ENCODE assay signal across 9 cellular contexts in genomic region chr3:52707585-52707984, GRCh38. TPM values are rescaled to one million over a fixed set of nuclear protein-coding genes. Genes with fewer than 3 reads are reported as not detected.
A peak's percentile ranks its signal among the peaks of the same experiment; 100 is the strongest.
DNase-seq lines count a peak whose midpoint lies in the region; ATAC-seq and TF ChIP-seq lines count a peak whose summit lies in the region.
"Had no signal": no experiment of that assay in that cellular context is flagged by ENCODE, and none has a peak within 500 bp of the region (broad histone marks: within the 10 kb centered on the region; RNA-seq: fewer than 3 reads in every experiment).

No MANE protein-coding gene starts in this region.

- H3K36me3 Mint-ChIP-seq in WTC11, result peaks cover 16% of the 10 kb centered on the region

- CTCF ChIA-PET in WTC11 (lab: Charles Lee), result no interaction called here

- peaks cover 0 to 45% (median 32%) of the 10 kb centered on the region in 12 donors for H3K4me1 ChIP-seq in heart left ventricle
- H3K4me1 ChIP-seq in heart right ventricle, result peaks cover 8 to 41% (median 31%) of the 10 kb centered on the region in 9 donors
- H3K4me1 ChIP-seq in iPS-20b (ENCODE audit: insufficient read depth, low read length), result 0 out of 2 replicates have a peak, but pooled peaks cover 2% of the 10 kb centered on the region
- H3K4me1 ChIP-seq in upper lobe of right lung, result peaks cover 30% of the 10 kb centered on the region

- intact Hi-C loops in heart left ventricle (cut with DNase I) (loop anchor here in 1 of 10 donors (2.0 kb wide), 1 partner anchor 21 kb away; the partner anchor contains the start of gene GNL3), heart right ventricle (cut with DNase I) (no loop called here), upper lobe of right lung (cut with DNase I) (no loop called here)

- peaks cover 13% of the 10 kb centered on the region for H3K4me1 Mint-ChIP-seq in WTC11

- H3K27ac ChIP-seq in heart left ventricle, result no peak overlapping the region
- H3K27ac ChIP-seq in heart right ventricle, result peak overlapping the region in 2 of 10 donors; percentile 93 to 97
- H3K27ac ChIP-seq in iPS-20b (ENCODE audit: low read length), result no peak overlapping the region
- no peak overlapping the region for H3K27ac ChIP-seq in upper lobe of right lung

- ATAC-seq in heart left ventricle (no peak), heart right ventricle (no peak), WTC11 (no peak), upper lobe of right lung (no peak)

- TF ChIP-seq CTCF in heart left ventricle (IDR thresholded peaks at IDR 0.05) (no peak), heart right ventricle (IDR thresholded peaks at IDR 0.05) (no peak), WTC11 (IDR thresholded peaks at IDR 0.05) (no peak), upper lobe of right lung (IDR thresholded peaks at IDR 0.05) (no peak)

- DNase-seq in heart left ventricle (no peak), heart right ventricle (no peak), WTC11 (ENCODE audit: low spot score) (no peak), upper lobe of right lung (no peak), mesenteric fat pad (ENCODE audit: low spot score) (no peak), COR-L47 (lab: John Stamatoyannopoulos, UW) (no peak), C1 segment of cervical spinal cord (lab: John Stamatoyannopoulos, UW) (no peak)
- DNase-seq: activated effector memory CD4-positive, alpha-beta T cell treated with Interleukin-2 at 50 U/mL for 16 hours had no signal

- peak overlapping the region in 8 of 12 donors; percentile 67 to 97 (median 96) for H3K4me3 ChIP-seq in heart left ventricle
- H3K4me3 ChIP-seq in heart right ventricle, result peak overlapping the region in 3 of 10 donors; percentile 81 to 97 (median 91)
- H3K4me3 ChIP-seq in iPS-20b (ENCODE audit: low read length), result peak overlapping the region; percentile 100; the same call in 1 of the 2 replicates
- peak overlapping the region; percentile 95 for H3K4me3 ChIP-seq in upper lobe of right lung

- H3K9me3 ChIP-seq in heart left ventricle (no peaks in the 10 kb centered on the region), heart right ventricle (no peaks in the 10 kb centered on the region), iPS-20b (ENCODE audit: insufficient read depth, low read depth, low read length) (no peaks in the 10 kb centered on the region), upper lobe of right lung (no peaks in the 10 kb centered on the region)

- no peaks in the 10 kb centered on the region for H3K9me3 Mint-ChIP-seq in WTC11

- H3K27me3 ChIP-seq in heart left ventricle, result no peaks in the 10 kb centered on the region
- no peaks in the 10 kb centered on the region for H3K27me3 ChIP-seq in heart right ventricle
- no peaks in the 10 kb centered on the region for H3K27me3 ChIP-seq in iPS-20b (ENCODE audit: insufficient read depth, low read length)
- no peaks in the 10 kb centered on the region for H3K27me3 ChIP-seq in upper lobe of right lung

- no peak overlapping the region for H3K27ac Mint-ChIP-seq in WTC11

- TF ChIP-seq POLR2A in heart left ventricle (IDR thresholded peaks at IDR 0.05), result no peak

- H3K4me3 Mint-ChIP-seq in WTC11, result peak overlapping the region; percentile 96

- POLR2A ChIA-PET in WTC11 (lab: Charles Lee), result no interaction called here

- peaks cover 0 to 50% (median 42%) of the 10 kb centered on the region in 9 donors for H3K36me3 ChIP-seq in heart left ventricle
- peaks cover 0 to 49% (median 23%) of the 10 kb centered on the region in 9 donors for H3K36me3 ChIP-seq in heart right ventricle
- H3K36me3 ChIP-seq in iPS-20b (ENCODE audit: insufficient read depth, low read depth, low read length), result peaks cover 34% of the 10 kb centered on the region
- H3K36me3 ChIP-seq in upper lobe of right lung, result peaks cover 19% of the 10 kb centered on the region

- no peaks in the 10 kb centered on the region for H3K27me3 Mint-ChIP-seq in WTC11 (ENCODE audit: low read depth)

- H3K9ac ChIP-seq in iPS-20b (ENCODE audit: low read depth, low read length), result no peak overlapping the region

- WGBS in heart left ventricle, 4 donors, result 79 to 91% (median 82%) methylated on average over 4 of the region's 4 CpGs
- 83 to 91% methylated on average over 4 of the region's 4 CpGs for WGBS in heart right ventricle, 2 donors

TF ChIP-seq in WTC11, 78 proteins besides CTCF, POLR2A, EP300 and RAD21:
- no peak for TF ChIP-seq STAT6 (CRISPR knock-in tag; conservative IDR thresholded peaks at IDR 0.05; ENCODE audit: low read depth)
- TF ChIP-seq GABPB1 (CRISPR knock-in tag; IDR thresholded peaks at IDR 0.05), result no peak
- no peak for TF ChIP-seq ZNF532 (CRISPR knock-in tag; IDR thresholded peaks at IDR 0.05; ENCODE audit: borderline replicate concordance)

RNA-seq across cellular contexts. Expression of gene SPCS1, which starts 1.7 kb away (rescaled TPM):
- total RNA-seq in heart left ventricle (100 to 1,000 TPM in 2 of 9 donors, 10 to 100 TPM in 7; 72.4 to 176 (median 80.2) TPM), heart right ventricle (10 to 100 TPM; 74.3 to 97.6 (median 82.2) TPM), WTC11 (2021) (92.5 to 101 TPM (median 98.5 TPM) in 3 replicates), upper lobe of right lung (76.0 TPM), mesenteric fat pad (65.7 TPM)
- polyA plus RNA-seq in heart left ventricle (100 to 1,000 TPM in 1 of 2 donors, 10 to 100 TPM in 1; 48.6 to 161 TPM), heart right ventricle (100 to 1,000 TPM in 1 of 2 donors, 10 to 100 TPM in 1; 21.7 to 122 TPM)

RNA-seq across cellular contexts. Expression of gene GLT8D1, which starts 2.0 kb away (rescaled TPM):
- total RNA-seq in heart left ventricle (10 to 100 TPM; 22.6 to 38.7 (median 28.3) TPM), heart right ventricle (10 to 100 TPM; 23.0 to 31.9 (median 28.4) TPM), WTC11 (2021) (41.2 to 46.0 TPM (median 43.8 TPM) in 3 replicates), upper lobe of right lung (44.9 TPM), mesenteric fat pad (33.2 TPM)
- polyA plus RNA-seq in heart left ventricle (10 to 100 TPM; 21.7 to 39.0 TPM), heart right ventricle (10 to 100 TPM; 30.1 to 37.9 TPM)

RNA-seq across cellular contexts. Expression of gene GNL3, which starts 21.8 kb away (rescaled TPM):
- total RNA-seq in heart left ventricle (10 to 100 TPM; 23.6 to 47.4 (median 29.4) TPM), heart right ventricle (10 to 100 TPM; 20.6 to 45.1 (median 25.7) TPM), WTC11 (2021) (131 to 180 TPM (median 133 TPM) in 3 replicates), upper lobe of right lung (50.6 TPM), mesenteric fat pad (113 TPM)
- polyA plus RNA-seq in heart left ventricle (10 to 100 TPM; 25.4 to 85.3 TPM), heart right ventricle (10 to 100 TPM; 39.4 to 60.4 TPM)

RNA-seq across cellular contexts. Expression of gene PBRM1, which starts 21.9 kb away (rescaled TPM):
- 10 to 100 TPM; 33.8 to 61.7 (median 49.5) TPM for total RNA-seq in heart left ventricle
- 10 to 100 TPM in 1 of 2 donors, 1 to 10 TPM in 1; 8.5 to 17.6 TPM for polyA plus RNA-seq in heart left ventricle
- total RNA-seq in heart right ventricle, result 10 to 100 TPM; 41.6 to 63.9 (median 51.7) TPM
- polyA plus RNA-seq in heart right ventricle, result 1 to 10 TPM; 6.0 to 8.0 TPM
- total RNA-seq in WTC11 (2021), result 44.3 to 48.8 TPM (median 48.8 TPM) in 3 replicates
- total RNA-seq in upper lobe of right lung, result 67.1 TPM
- 94.0 TPM for total RNA-seq in mesenteric fat pad
